Comparison of ENCODE assay signal across 20 cellular contexts in genomic region chrX:70774223-70774622, GRCh38.
"Had no signal": no experiment of that assay in that cellular context is flagged by ENCODE, and none has a peak within 500 bp of the region (broad histone marks: within the 10 kb centered on the region; RNA-seq: fewer than 3 reads in every experiment).

No MANE protein-coding gene starts in this region.

- H3K4me3 ChIP-seq: esophagus squamous epithelium, gastroesophageal sphincter, ovary, psoas muscle, spleen, tibial nerve, upper lobe of right lung, vagina had no signal

- H3K27ac ChIP-seq: esophagus squamous epithelium, gastroesophageal sphincter, ovary, psoas muscle, spleen, tibial nerve, upper lobe of right lung, vagina had no signal

- H3K36me3 ChIP-seq: esophagus squamous epithelium, gastroesophageal sphincter, ovary, spleen, tibial nerve, upper lobe of right lung, vagina had no signal

- FAIRE-seq: endometrium had no signal

- H3K9me3 ChIP-seq: esophagus squamous epithelium, ovary, psoas muscle, spleen, tibial nerve, upper lobe of right lung, vagina had no signal

- DNase-seq: effector memory CD4-positive, alpha-beta T cell; esophagus squamous epithelium; foreskin fibroblast; glutamatergic neuron; islet precursor cell; mammary epithelial cell; natural killer cell; nucleus accumbens; ovary; psoas muscle; retina; spleen; stimulated activated CD4-positive, alpha-beta T cell treated with anti-CD3 and anti-CD28 coated beads, Interleukin-15, amount 100 ng/mL, for 24 hours; stimulated activated CD4-positive, alpha-beta T cell treated with anti-CD3 and anti-CD28 coated beads, Interleukin-1b, Interleukin-23, amount 100 ng/mL, for 48 hours; stimulated activated CD4-positive, alpha-beta T cell treated with anti-CD3 and anti-CD28 coated beads, Interleukin-4, amount 100 ng/mL, for 24 hours; upper lobe of right lung had no signal

- H3K4me1 ChIP-seq: esophagus squamous epithelium, gastroesophageal sphincter, psoas muscle, spleen, tibial nerve, upper lobe of right lung, vagina had no signal

- H3K27me3 ChIP-seq: esophagus squamous epithelium, gastroesophageal sphincter, ovary, tibial nerve, upper lobe of right lung, vagina had no signal
